ENCODE assay signal across 13 cellular contexts in the genomic region with DNA sequence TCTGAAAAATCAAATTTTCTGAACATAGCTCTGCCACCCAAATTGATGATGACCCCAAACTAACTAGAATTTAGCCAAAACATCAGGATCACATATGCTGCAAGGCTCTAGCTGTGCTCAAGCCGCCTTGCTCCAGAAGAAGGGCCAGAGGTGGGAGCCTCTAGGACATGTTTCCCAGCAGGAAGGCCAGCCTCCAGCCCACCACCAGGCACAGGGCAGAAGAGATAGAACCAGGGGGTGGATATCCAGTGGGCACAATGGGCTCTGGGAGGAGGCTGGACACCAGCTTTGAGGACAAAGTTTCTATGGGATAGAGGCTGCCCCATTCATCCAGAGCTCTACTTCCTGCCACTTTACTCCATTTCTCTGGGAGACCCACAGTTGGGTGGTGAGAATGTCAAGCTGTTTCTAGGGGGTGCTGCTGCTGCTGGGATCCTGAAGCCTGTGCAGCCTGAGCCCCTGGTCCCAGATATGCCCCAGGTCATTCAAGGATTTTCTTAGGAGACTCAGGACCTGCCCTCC.
A peak's percentile ranks its signal among the peaks of the same experiment; 100 is the strongest.
DNase-seq lines count a peak whose midpoint lies in the region; ATAC-seq and TF ChIP-seq lines count a peak whose summit lies in the region.
"Had no signal": no experiment of that assay in that cellular context is flagged by ENCODE, and none has a peak within 500 bp of the region (broad histone marks: within the 10 kb centered on the region; RNA-seq: fewer than 3 reads in every experiment).

No MANE protein-coding gene starts in this region.

- H3K4me3 ChIP-seq in coronary artery: no peak overlapping the region
- H3K4me3 ChIP-seq in stomach: no peak overlapping the region
- H3K4me3 ChIP-seq: BLaER1 treated with 17β-estradiol and CSF1 and Interleukin-3, amounts not matched to agents 10 nM and 100 nM; GM23248 had no signal

- H3K4me3 Mint-ChIP-seq in activated T-helper 1 cell treated with anti-CD3 and anti-CD28 coated beads, Interleukin-12 subunit alpha, Interleukin-12 subunit beta, Interleukin-2, Interleukin-4 antibody, amounts not matched to agents 30 ng/mL and 10 ng/mL and 1 ng/mL, durations not matched to agents 14 hours and 24 hours and 36 hours: no peak overlapping the region
- H3K4me3 Mint-ChIP-seq in activated T-cell treated with anti-CD3 and anti-CD28 coated beads, Interleukin-2, amount 50 U/mL, for 4 hours: no peak overlapping the region
- H3K4me3 Mint-ChIP-seq: CD4-positive, CD25-positive, alpha-beta regulatory T cell had no signal

- peak; percentile 17 for DNase-seq in cardiac septum (ENCODE audit: low spot score)
- DNase-seq in Right ventricle myocardium inferior (ENCODE audit: missing footprints): no peak
- peak; percentile 57 for DNase-seq in coronary artery (ENCODE audit: low spot score)
- DNase-seq in mesenteric fat pad (ENCODE audit: low spot score): peak; percentile 59
- DNase-seq in stomach: peak; percentile 7
- DNase-seq in activated T-helper 1 cell treated with anti-CD3 and anti-CD28 coated beads, Interleukin-12 subunit alpha, Interleukin-12 subunit beta, Interleukin-2, Interleukin-4 antibody, amounts not matched to agents 30 ng/mL and 10 ng/mL and 1 ng/mL, durations not matched to agents 14 hours and 24 hours and 36 hours (ENCODE audit: low spot score): no peak
- no peak for DNase-seq in activated T-cell treated with anti-CD3 and anti-CD28 coated beads, Interleukin-2, amount 50 U/mL, for 4 hours
- DNase-seq in RKO (ENCODE audit: low spot score): no peak
- DNase-seq: ACHN; CD4-positive, CD25-positive, alpha-beta regulatory T cell; DMS53; GM23248 had no signal

- H3K9me3 Mint-ChIP-seq in activated T-helper 1 cell treated with anti-CD3 and anti-CD28 coated beads, Interleukin-12 subunit alpha, Interleukin-12 subunit beta, Interleukin-2, Interleukin-4 antibody, amounts not matched to agents 30 ng/mL and 10 ng/mL and 1 ng/mL, durations not matched to agents 14 hours and 24 hours and 36 hours: no peaks in the 10 kb centered on the region
- H3K9me3 Mint-ChIP-seq in activated T-cell treated with anti-CD3 and anti-CD28 coated beads, Interleukin-2, amount 50 U/mL, for 4 hours: no peaks in the 10 kb centered on the region

- H3K27me3 Mint-ChIP-seq in activated T-helper 1 cell treated with anti-CD3 and anti-CD28 coated beads, Interleukin-12 subunit alpha, Interleukin-12 subunit beta, Interleukin-2, Interleukin-4 antibody, amounts not matched to agents 30 ng/mL and 10 ng/mL and 1 ng/mL, durations not matched to agents 14 hours and 24 hours and 36 hours (ENCODE audit: insufficient read depth): peaks cover 20% of the 10 kb centered on the region
- H3K27me3 Mint-ChIP-seq in activated T-cell treated with anti-CD3 and anti-CD28 coated beads, Interleukin-2, amount 50 U/mL, for 4 hours (ENCODE audit: low read depth): peaks cover 20% of the 10 kb centered on the region

- H3K36me3 ChIP-seq in stomach: no peaks in the 10 kb centered on the region

- H3K27me3 ChIP-seq in stomach: peaks cover 0 to 26% (median 16%) of the 10 kb centered on the region in 3 donors

- TF ChIP-seq CTCF in coronary artery (IDR thresholded peaks at IDR 0.05): no peak
- no peak for TF ChIP-seq CTCF in stomach (IDR thresholded peaks at IDR 0.05)

- ATAC-seq in Right ventricle myocardium inferior: no peak
- no peak for ATAC-seq in activated T-cell treated with anti-CD3 and anti-CD28 coated beads, Interleukin-2, amount 50 U/mL, for 4 hours

- no peak for TF ChIP-seq POLR2A in stomach (IDR thresholded peaks at IDR 0.05)

- intact Hi-C loops in cardiac septum (cut with DNase I) (no loop called here), Right ventricle myocardium inferior (cut with DNase I) (no loop called here), stomach (cut with DNase I; ENCODE audit: low total_unique reads) (no loop called here)
- intact Hi-C loops in activated T-helper 1 cell treated with anti-CD3 and anti-CD28 coated beads, Interleukin-12 subunit alpha, Interleukin-12 subunit beta, Interleukin-2, Interleukin-4 antibody, amounts not matched to agents 30 ng/mL and 10 ng/mL and 1 ng/mL, durations not matched to agents 14 hours and 24 hours and 36 hours (cut with micrococcal nuclease): no loop called here

- H3K27ac ChIP-seq in coronary artery (no peak overlapping the region), stomach (no peak overlapping the region)
- H3K27ac ChIP-seq: BLaER1 treated with 17β-estradiol and CSF1 and Interleukin-3, amounts not matched to agents 10 nM and 100 nM had no signal

- H3K4me1 Mint-ChIP-seq in activated T-helper 1 cell treated with anti-CD3 and anti-CD28 coated beads, Interleukin-12 subunit alpha, Interleukin-12 subunit beta, Interleukin-2, Interleukin-4 antibody, amounts not matched to agents 30 ng/mL and 10 ng/mL and 1 ng/mL, durations not matched to agents 14 hours and 24 hours and 36 hours (ENCODE audit: low read depth): no peaks in the 10 kb centered on the region
- peaks cover 5% of the 10 kb centered on the region for H3K4me1 Mint-ChIP-seq in activated T-cell treated with anti-CD3 and anti-CD28 coated beads, Interleukin-2, amount 50 U/mL, for 4 hours (ENCODE audit: low read depth)

- no peaks in the 10 kb centered on the region for H3K36me3 Mint-ChIP-seq in activated T-helper 1 cell treated with anti-CD3 and anti-CD28 coated beads, Interleukin-12 subunit alpha, Interleukin-12 subunit beta, Interleukin-2, Interleukin-4 antibody, amounts not matched to agents 30 ng/mL and 10 ng/mL and 1 ng/mL, durations not matched to agents 14 hours and 24 hours and 36 hours (ENCODE audit: low read depth)
- H3K36me3 Mint-ChIP-seq in activated T-cell treated with anti-CD3 and anti-CD28 coated beads, Interleukin-2, amount 50 U/mL, for 4 hours (ENCODE audit: insufficient read depth): no peaks in the 10 kb centered on the region
- H3K36me3 Mint-ChIP-seq: CD4-positive, CD25-positive, alpha-beta regulatory T cell had no signal

- peaks cover 11 to 28% (median 16%) of the 10 kb centered on the region in 4 donors for H3K4me1 ChIP-seq in stomach

- H3K27ac Mint-ChIP-seq in activated T-helper 1 cell treated with anti-CD3 and anti-CD28 coated beads, Interleukin-12 subunit alpha, Interleukin-12 subunit beta, Interleukin-2, Interleukin-4 antibody, amounts not matched to agents 30 ng/mL and 10 ng/mL and 1 ng/mL, durations not matched to agents 14 hours and 24 hours and 36 hours: no peak overlapping the region

- no peaks in the 10 kb centered on the region for H3K9me3 ChIP-seq in stomach

- 91 to 100% (median 92%) methylated on average over 1 of the region's 1 CpG for WGBS in stomach, 5 donors

- TF ChIP-seq EP300 in stomach (IDR thresholded peaks at IDR 0.05): no peak

Comparison
In these comparisons a context has a peak if more than half of its experiments do, and no peak if none do; other contexts are left out.
1. DNase-seq: peak in cardiac septum (single experiment), coronary artery (single experiment), mesenteric fat pad (single experiment) and stomach (single experiment); none in Right ventricle myocardium inferior (single experiment), activated T-helper 1 cell treated with anti-CD3 and anti-CD28 coated beads, Interleukin-12 subunit alpha, Interleukin-12 subunit beta, Interleukin-2, Interleukin-4 antibody, amounts not matched to agents 30 ng/mL and 10 ng/mL and 1 ng/mL, durations not matched to agents 14 hours and 24 hours and 36 hours (single experiment), activated T-cell treated with anti-CD3 and anti-CD28 coated beads, Interleukin-2, amount 50 U/mL, for 4 hours (single experiment) and RKO (single experiment).